Comparison of ENCODE assay signal across 24 cellular contexts in genomic region chr12:97751704-97752103, GRCh38.
"Had no signal": no experiment of that assay in that cellular context is flagged by ENCODE, and none has a peak within 500 bp of the region (broad histone marks: within the 10 kb centered on the region; RNA-seq: fewer than 3 reads in every experiment).

No MANE protein-coding gene starts in this region.

- DNase-seq: activated CD4-positive, alpha-beta T cell treated with anti-CD3 and anti-CD28 coated beads, Interleukin-2, amount 10 ng/mL, durations not matched to agents 24 days and 14 days; activated CD4-positive, alpha-beta T cell treated with anti-CD3 and anti-CD28 coated beads, Interleukin-2, amount 50 U/mL, for 48 hours; activated CD4-positive, CD25-positive, alpha-beta regulatory T cell; activated CD8-positive, alpha-beta memory T cell treated with anti-CD3 and anti-CD28 coated beads, Interleukin-2, amount 50 U/mL, for 4 hours; activated gamma-delta T cell treated with Interleukin-2 at 50 U/mL for 16 hours; activated naive CD4-positive, alpha-beta T cell treated with anti-CD3 and anti-CD28 coated beads for 36 hours; activated T-cell treated with anti-CD3 and anti-CD28 coated beads for 4 hours; activated T-cell treated with anti-CD3 and anti-CD28 coated beads, Interleukin-2, amount 50 U/mL, for 4 hours; adrenal gland; body of pancreas; central memory CD4-positive, alpha-beta T cell; NCI-H187 treated with DMSO at 0.1 percent for 48 hours; NCI-H524 treated with DMSO at 0.1 percent for 48 hours; NCI-H82; NK-92 treated with Interleukin-12 subunit alpha and Interleukin-12 subunit beta, amount 100 ng/mL, for 24 hours; Right ventricle myocardium superior; SW 1271; T-helper 1 cell; T1000; WERI-Rb-1 had no signal

- H3K27ac ChIP-seq: adrenal gland, body of pancreas, WERI-Rb-1 had no signal

- H3K9me3 Mint-ChIP-seq: activated CD4-positive, alpha-beta T cell treated with anti-CD3 and anti-CD28 coated beads, Interleukin-2, amount 10 ng/mL, durations not matched to agents 24 days and 14 days; activated naive CD4-positive, alpha-beta T cell treated with anti-CD3 and anti-CD28 coated beads for 36 hours; activated T-helper 1 cell treated with anti-CD3 and anti-CD28 coated beads, Interleukin-12 subunit alpha, Interleukin-12 subunit beta, Interleukin-2, Interleukin-4 antibody, amounts not matched to agents 30 ng/mL and 10 ng/mL and 1 ng/mL, durations not matched to agents 14 hours and 24 hours and 36 hours had no signal

- H3K36me3 Mint-ChIP-seq: activated naive CD4-positive, alpha-beta T cell treated with anti-CD3 and anti-CD28 coated beads, Interleukin-2, amount 50 U/mL, for 72 hours had no signal

- H3K36me3 ChIP-seq: adrenal gland, WERI-Rb-1 had no signal

- H3K4me3 Mint-ChIP-seq: activated CD4-positive, alpha-beta T cell treated with anti-CD3 and anti-CD28 coated beads, Interleukin-2, amount 10 ng/mL, durations not matched to agents 24 days and 14 days; activated naive CD4-positive, alpha-beta T cell treated with anti-CD3 and anti-CD28 coated beads for 36 hours; activated T-cell treated with anti-CD3 and anti-CD28 coated beads, Interleukin-2, amount 50 U/mL, for 4 hours; activated T-helper 1 cell treated with anti-CD3 and anti-CD28 coated beads, Interleukin-12 subunit alpha, Interleukin-12 subunit beta, Interleukin-2, Interleukin-4 antibody, amounts not matched to agents 30 ng/mL and 10 ng/mL and 1 ng/mL, durations not matched to agents 14 hours and 24 hours and 36 hours had no signal

- H3K4me1 Mint-ChIP-seq: activated CD4-positive, alpha-beta T cell treated with anti-CD3 and anti-CD28 coated beads, Interleukin-2, amount 10 ng/mL, durations not matched to agents 24 days and 14 days had no signal

- H3K27ac Mint-ChIP-seq: activated CD4-positive, alpha-beta T cell treated with anti-CD3 and anti-CD28 coated beads, Interleukin-2, amount 10 ng/mL, durations not matched to agents 24 days and 14 days; activated naive CD4-positive, alpha-beta T cell treated with anti-CD3 and anti-CD28 coated beads for 36 hours; activated naive CD4-positive, alpha-beta T cell treated with anti-CD3 and anti-CD28 coated beads, Interleukin-2, amount 50 U/mL, for 72 hours; activated T-helper 1 cell treated with anti-CD3 and anti-CD28 coated beads, Interleukin-12 subunit alpha, Interleukin-12 subunit beta, Interleukin-2, Interleukin-4 antibody, amounts not matched to agents 30 ng/mL and 10 ng/mL and 1 ng/mL, durations not matched to agents 14 hours and 24 hours and 36 hours had no signal

- H3K27me3 ChIP-seq: adrenal gland, body of pancreas had no signal

- H3K4me3 ChIP-seq: adrenal gland, body of pancreas had no signal

- FAIRE-seq: astrocyte, bronchial epithelial cell had no signal

- H3K4me1 ChIP-seq: adrenal gland, body of pancreas had no signal

- H3K27me3 Mint-ChIP-seq: activated CD4-positive, alpha-beta T cell treated with anti-CD3 and anti-CD28 coated beads, Interleukin-2, amount 10 ng/mL, durations not matched to agents 24 days and 14 days had no signal

- H3K9me3 ChIP-seq: adrenal gland, body of pancreas had no signal
